ENCODE assay signal across 17 cellular contexts in genomic region chr4:19982556-19982955, GRCh38.
DNase-seq lines count a peak whose midpoint lies in the region; ATAC-seq and TF ChIP-seq lines count a peak whose summit lies in the region.
"Had no signal": no experiment of that assay in that cellular context is flagged by ENCODE, and none has a peak within 500 bp of the region (broad histone marks: within the 10 kb centered on the region; RNA-seq: fewer than 3 reads in every experiment).

No MANE protein-coding gene starts in this region.

- H3K18ac ChIP-seq in mesenchymal stem cell (ENCODE audit: low read depth in 1 of 2, low read length in 2 of 2) = no peak overlapping the region

- no peak overlapping the region for H2BK15ac ChIP-seq in mesenchymal stem cell (ENCODE audit: low read depth, poor library complexity, severe bottlenecking)

- peaks cover 4% of the 10 kb centered on the region for H3K36me3 Mint-ChIP-seq in chondrocyte (ENCODE audit: low read depth)
- H3K36me3 Mint-ChIP-seq: stimulated activated memory B cell treated with anti-CD40 and anti-IgM and Interleukin-4, amounts not matched to agents 10 μg/mL and 1 μg/mL and 100 μg/mL, for 72 hours had no signal

- DNase-seq in AG20443 (ENCODE audit: low spot score) (peak; percentile 30), NCI-H2227 (lab: John Stamatoyannopoulos, UW; ENCODE audit: unreplicated experiment) (peak; percentile 61), chondrocyte (ENCODE audit: low spot score) (no peak), mesenchymal stem cell (peak; percentile 79), mucosa of gallbladder (ENCODE audit: low spot score) (no peak), uterus (no peak)
- no peak for DNase-seq in stimulated activated CD4-positive, alpha-beta T cell treated with anti-CD3 and anti-CD28 coated beads, Interleukin-4, amount 100 ng/mL, for 1 hour
- DNase-seq: effector CD8-positive, alpha-beta T cell; H9; head of caudate nucleus; NCI-H1105; OCI-M1 had no signal

- H3K27me3 Mint-ChIP-seq in chondrocyte (ENCODE audit: low read depth) = no peaks in the 10 kb centered on the region
- H3K27me3 Mint-ChIP-seq: stimulated activated memory B cell treated with anti-CD40 and anti-IgM and Interleukin-4, amounts not matched to agents 10 μg/mL and 1 μg/mL and 100 μg/mL, for 72 hours had no signal

- intact Hi-C loops in uterus (cut with DNase I; ENCODE audit: low total_unique reads) = no loop called here

- H4K91ac ChIP-seq in mesenchymal stem cell (ENCODE audit: low read length) = no peak overlapping the region

- TF ChIP-seq POLR2A in uterus (IDR thresholded peaks at IDR 0.05) = no peak

- H3K4ac ChIP-seq in mesenchymal stem cell (ENCODE audit: low read depth in 1 of 2, low read length in 2 of 2) = no peak overlapping the region

- H3K4me1 Mint-ChIP-seq in chondrocyte (ENCODE audit: low read depth) = peaks cover 54% of the 10 kb centered on the region
- H3K4me1 Mint-ChIP-seq: H9; stimulated activated memory B cell treated with anti-CD40 and anti-IgM and Interleukin-4, amounts not matched to agents 10 μg/mL and 1 μg/mL and 100 μg/mL, for 72 hours had no signal

- H3K9ac ChIP-seq in mesenchymal stem cell (ENCODE audit: low read length) = no peak overlapping the region
- H3K9ac ChIP-seq: BLaER1 treated with 17β-estradiol and CSF1 and Interleukin-3, amounts not matched to agents 10 nM and 100 nM had no signal

- no CpG with 5 or more reads among the region's 3 CpGs for WGBS in mesenchymal stem cell

- no peak overlapping the region for H2AK5ac ChIP-seq in mesenchymal stem cell (ENCODE audit: low read length, severe bottlenecking)

- ATAC-seq in HG02870 (IDR thresholded peaks at IDR 0.05; ENCODE audit: unreplicated experiment) = no peak
- ATAC-seq: stimulated activated memory B cell treated with anti-CD40 and anti-IgM and Interleukin-4, amounts not matched to agents 10 μg/mL and 1 μg/mL and 100 μg/mL, for 72 hours had no signal

- H3K4me1 ChIP-seq in mesenchymal stem cell (ENCODE audit: control insufficient read depth, insufficient read depth, low read depth, low read length) = peaks cover 3% of the 10 kb centered on the region
- no peaks in the 10 kb centered on the region for H3K4me1 ChIP-seq in uterus
- H3K4me1 ChIP-seq: BLaER1 treated with 17β-estradiol and CSF1 and Interleukin-3, amounts not matched to agents 10 nM and 100 nM; breast epithelium had no signal

- H2BK12ac ChIP-seq in mesenchymal stem cell (ENCODE audit: low read length in 2 of 2) = no peak overlapping the region

- H3K9me3 Mint-ChIP-seq in chondrocyte (ENCODE audit: low read depth) = peaks cover 35% of the 10 kb centered on the region

- no peak overlapping the region for H3K4me3 Mint-ChIP-seq in chondrocyte (ENCODE audit: unreplicated experiment)
- H3K4me3 Mint-ChIP-seq: H9; stimulated activated memory B cell treated with anti-CD40 and anti-IgM and Interleukin-4, amounts not matched to agents 10 μg/mL and 1 μg/mL and 100 μg/mL, for 72 hours had no signal

- H3K4me3 ChIP-seq in mesenchymal stem cell (ENCODE audit: insufficient read depth in 1 of 2, low read depth in 1 of 2, low read length in 2 of 2) (no peak overlapping the region), uterus (no peak overlapping the region)
- H3K4me3 ChIP-seq: BLaER1 treated with 17β-estradiol and CSF1 and Interleukin-3, amounts not matched to agents 10 nM and 100 nM; breast epithelium had no signal

- H3K23ac ChIP-seq in mesenchymal stem cell (ENCODE audit: low read length in 2 of 2) = no peak overlapping the region

- no peak overlapping the region for H4K8ac ChIP-seq in mesenchymal stem cell (ENCODE audit: low read length)

- peak overlapping the region; percentile 93 for H3K27ac Mint-ChIP-seq in chondrocyte (ENCODE audit: unreplicated experiment)
- H3K27ac Mint-ChIP-seq: H9; stimulated activated memory B cell treated with anti-CD40 and anti-IgM and Interleukin-4, amounts not matched to agents 10 μg/mL and 1 μg/mL and 100 μg/mL, for 72 hours had no signal

- H3K9me3 ChIP-seq in mesenchymal stem cell (ENCODE audit: control insufficient read depth, low read length) = peaks cover 18% of the 10 kb centered on the region
- H3K9me3 ChIP-seq in uterus = no peaks in the 10 kb centered on the region

- H2BK5ac ChIP-seq in mesenchymal stem cell (ENCODE audit: low read depth, low read length, poor library complexity, severe bottlenecking) = no peak overlapping the region

- H3K27me3 ChIP-seq in mesenchymal stem cell (ENCODE audit: control insufficient read depth in 1 of 2, insufficient read depth in 1 of 2, low read length in 2 of 2) (no peaks in the 10 kb centered on the region), uterus (no peaks in the 10 kb centered on the region)
- H3K27me3 ChIP-seq: BLaER1 treated with 17β-estradiol and CSF1 and Interleukin-3, amounts not matched to agents 10 nM and 100 nM; breast epithelium; neutrophil had no signal

- H3K79me1 ChIP-seq in mesenchymal stem cell (replicated peaks; ENCODE audit: low read length, poor library complexity, severe bottlenecking) = no peaks in the 10 kb centered on the region

- H2BK120ac ChIP-seq in mesenchymal stem cell (ENCODE audit: low read depth, low read length) = no peak overlapping the region

- no peaks in the 10 kb centered on the region for H3K36me3 ChIP-seq in mesenchymal stem cell (ENCODE audit: control insufficient read depth in 1 of 2, insufficient read depth in 2 of 2, low read depth in 1 of 2, low read length in 2 of 2)
- H3K36me3 ChIP-seq in uterus = no peaks in the 10 kb centered on the region
- H3K36me3 ChIP-seq: BLaER1 treated with 17β-estradiol and CSF1 and Interleukin-3, amounts not matched to agents 10 nM and 100 nM; breast epithelium; neutrophil had no signal

- no peak overlapping the region for H3K4me2 ChIP-seq in mesenchymal stem cell (ENCODE audit: low read length, poor library complexity, severe bottlenecking)
- H3K4me2 ChIP-seq: BLaER1 treated with 17β-estradiol and CSF1 and Interleukin-3, amounts not matched to agents 10 nM and 100 nM had no signal

- H3K27ac ChIP-seq in mesenchymal stem cell (ENCODE audit: low read length, poor library complexity, severe bottlenecking) (peak overlapping the region; percentile 64), uterus (no peak overlapping the region)
- H3K27ac ChIP-seq: BLaER1 treated with 17β-estradiol and CSF1 and Interleukin-3, amounts not matched to agents 10 nM and 100 nM; breast epithelium; neutrophil had no signal

- no peak for TF ChIP-seq CTCF in chondrocyte (IDR thresholded peaks at IDR 0.05)
- TF ChIP-seq CTCF in uterus (IDR thresholded peaks at IDR 0.05) = no peak

- no peak overlapping the region for H3K14ac ChIP-seq in mesenchymal stem cell (ENCODE audit: low read length in 2 of 2)

- H2AFZ ChIP-seq in mesenchymal stem cell (ENCODE audit: low read depth, low read length) = no peak overlapping the region

Comparison
In these comparisons a context has a peak if more than half of its experiments do, and no peak if none do; other contexts are left out.
1. DNase-seq: peak in AG20443 (single experiment), NCI-H2227 (single experiment) and mesenchymal stem cell (single experiment); none in chondrocyte (single experiment), stimulated activated CD4-positive, alpha-beta T cell treated with anti-CD3 and anti-CD28 coated beads, Interleukin-4, amount 100 ng/mL, for 1 hour (single experiment), mucosa of gallbladder (single experiment) and uterus (0 of 2).